Comparison of ENCODE assay signal across 8 cellular contexts in the genomic region with DNA sequence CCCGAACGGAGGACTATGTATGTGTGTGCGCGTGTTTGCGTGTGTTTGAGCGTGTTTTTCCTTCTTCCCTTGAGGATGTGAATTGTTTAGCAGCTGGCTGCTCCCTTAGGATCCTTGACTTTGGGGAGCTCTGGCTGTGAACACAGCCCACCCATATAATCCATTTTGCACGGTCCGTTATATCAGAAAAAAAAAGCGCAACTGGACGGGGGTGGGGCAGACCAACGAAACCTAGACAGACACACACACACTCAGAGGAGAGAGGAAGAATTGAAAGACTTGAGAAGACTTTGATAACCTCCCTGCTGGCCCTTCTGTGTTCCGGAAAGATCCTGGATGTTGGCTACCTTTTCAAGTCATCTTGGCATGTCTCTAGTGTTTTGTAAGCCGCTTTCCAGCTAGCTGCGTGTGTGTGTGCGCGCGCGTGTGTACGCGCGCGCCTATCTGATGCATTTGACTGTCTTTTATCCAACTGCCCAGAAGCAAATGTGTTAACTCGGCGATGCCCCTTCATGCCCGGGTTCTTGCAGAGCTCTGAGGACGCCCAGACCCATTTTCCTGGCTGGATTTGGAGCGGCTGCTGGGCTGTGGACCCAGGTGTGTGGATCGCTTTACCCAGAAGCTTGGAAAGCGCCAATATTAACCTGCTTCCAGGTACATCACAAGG. TPM values are rescaled to one million over a fixed set of nuclear protein-coding genes. Genes with fewer than 3 reads are reported as not detected.
DNase-seq lines count a peak whose midpoint lies in the region; ATAC-seq and TF ChIP-seq lines count a peak whose summit lies in the region.

No MANE protein-coding gene starts in this region.

- peak overlapping the region; percentile 71 for H3K4me3 ChIP-seq in thoracic aorta

- no peaks in the 10 kb centered on the region for H3K9me3 ChIP-seq in thoracic aorta

- in situ Hi-C loops in Caki2 (cut with HindIII; ENCODE audit: low pct_unique_long_range_greater_than_20kb, low sequenced_read_pairs) = no loop called here

- DNase-seq in Caki2 (ENCODE audit: low read depth) (peak; percentile 41), NCI-H1105 (lab: John Stamatoyannopoulos, UW) (peak; percentile 75), astrocyte of the hippocampus (ENCODE audit: low read depth, low spot score) (peak; percentile 45), left lobe of liver (ENCODE audit: low spot score) (no peak), thoracic aorta (ENCODE audit: low spot score) (no peak), activated gamma-delta T cell (lab: John Stamatoyannopoulos, UW) (no peak), OCI-M2 (lab: John Stamatoyannopoulos, UW; ENCODE audit: unreplicated experiment) (no peak)

- no peak for TF ChIP-seq CTCF in thoracic aorta (IDR thresholded peaks at IDR 0.05)

- peaks cover 6% of the 10 kb centered on the region for H3K27me3 ChIP-seq in thoracic aorta (replicated peaks; ENCODE audit: insufficient read depth)

- no peak overlapping the region for H3K27ac ChIP-seq in thoracic aorta

- ATAC-seq in left lobe of liver (peak; percentile 33), thoracic aorta (ENCODE audit: insufficient number of reproducible peaks, low FRiP score, low read depth) (no peak), GM19452 (IDR thresholded peaks at IDR 0.05; ENCODE audit: unreplicated experiment) (no peak)

- peaks cover 10 to 38% of the 10 kb centered on the region in 2 donors for H3K4me1 ChIP-seq in thoracic aorta (ENCODE audit: control insufficient read depth in 1 of 2, low read depth in 2 of 2)

- no peaks in the 10 kb centered on the region for H3K36me3 ChIP-seq in thoracic aorta

RNA-seq across cellular contexts. Expression of a gene that starts 0.6 kb away (rescaled TPM):
- not detected in 2 replicates for total RNA-seq in Caki2 (2014; rRNA removed; shearing (Covaris generic); ENCODE audit: low replicate concordance)
- total RNA-seq in left lobe of liver (0.05 TPM), thoracic aorta (1 to 10 TPM in 1 of 2 donors, under 1 TPM in 1; 0.41 to 4.7 TPM)

Comparison
In these comparisons a context has a peak if more than half of its experiments do, and no peak if none do; other contexts are left out.
1. DNase-seq: peak in Caki2 (single experiment), NCI-H1105 (single experiment) and astrocyte of the hippocampus (single experiment); none in left lobe of liver (single experiment), thoracic aorta (single experiment), activated gamma-delta T cell (single experiment) and OCI-M2 (single experiment).